In genomic region chr5:40988761-40989510, GRCh38 we compare ENCODE assay signal across 1 cellular context.
TF ChIP-seq lines count a peak whose summit lies in the region.

No MANE protein-coding gene starts in this region.

TF ChIP-seq in GM23338, 12 proteins besides CTCF, POLR2A, EP300 and RAD21 (continued from another document):
- TF ChIP-seq ZNF462 (CRISPR knock-in tag; IDR thresholded peaks at IDR 0.05) (no peak), ETS1 (IDR thresholded peaks at IDR 0.05) (no peak), JUNB (IDR thresholded peaks at IDR 0.05; ENCODE audit: unreplicated experiment) (no peak), REST (IDR thresholded peaks at IDR 0.05; ENCODE audit: unreplicated experiment) (no peak), ZNF114 (CRISPR knock-in tag; IDR thresholded peaks at IDR 0.05) (no peak), EZH2 (IDR thresholded peaks at IDR 0.05; ENCODE audit: low read depth, unreplicated experiment) (no peak)
